ENCODE assay signal across 8 cellular contexts in the genomic region with DNA sequence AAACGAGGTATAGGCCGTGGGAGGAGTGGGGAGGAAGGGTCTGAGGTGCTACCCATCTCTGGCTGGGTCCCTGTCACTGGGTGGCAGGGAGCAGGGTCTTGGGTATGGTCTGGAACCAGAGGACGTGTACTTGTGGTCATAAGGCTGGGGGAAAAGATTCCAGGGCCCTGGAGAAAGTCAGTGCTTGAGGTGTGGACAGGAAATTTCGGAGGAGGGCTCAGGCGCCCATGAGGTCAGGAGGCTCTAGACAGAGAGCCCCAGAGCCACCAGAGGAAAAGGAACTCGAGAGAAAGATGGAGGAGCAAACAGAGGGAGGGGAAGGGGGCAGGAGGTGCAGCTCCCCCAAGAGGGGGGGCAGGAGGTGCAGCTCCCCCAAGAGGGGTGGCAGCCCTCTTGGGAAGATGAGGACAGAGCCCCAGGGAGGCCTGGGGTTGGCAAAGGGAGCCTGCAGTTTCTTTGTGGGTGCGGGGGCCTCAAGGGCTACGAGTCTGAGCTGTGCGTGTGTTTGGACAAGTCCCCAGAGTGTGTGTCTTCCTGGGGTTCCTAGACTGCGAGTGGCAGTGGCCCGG. TPM values are rescaled to one million over a fixed set of nuclear protein-coding genes. Genes with fewer than 3 reads are reported as not detected.
A peak's percentile ranks its signal among the peaks of the same experiment; 100 is the strongest.
DNase-seq lines count a peak whose midpoint lies in the region; ATAC-seq and TF ChIP-seq lines count a peak whose summit lies in the region.

No MANE protein-coding gene starts in this region.

- H3K9me3 ChIP-seq in BLaER1, result no peaks in the 10 kb centered on the region
- no peaks in the 10 kb centered on the region for H3K9me3 ChIP-seq in body of pancreas
- H3K9me3 ChIP-seq in mucosa of descending colon, result no peaks in the 10 kb centered on the region

- H3K27me3 ChIP-seq in BLaER1, result no peaks in the 10 kb centered on the region
- H3K27me3 ChIP-seq in body of pancreas, result no peaks in the 10 kb centered on the region

- WGBS in body of pancreas, 2 donors, result 38 to 53% methylated on average over 7 to 11 of the region's 11 CpGs

- H3K4me1 ChIP-seq in BLaER1, result peaks cover 82% of the 10 kb centered on the region
- peaks cover 17% of the 10 kb centered on the region for H3K4me1 ChIP-seq in body of pancreas
- H3K4me1 ChIP-seq in mucosa of descending colon (ENCODE audit: low read depth), result peaks cover 29% of the 10 kb centered on the region

- peak overlapping the region; percentile 97 for H3K27ac ChIP-seq in BLaER1
- H3K27ac ChIP-seq in body of pancreas, result peak overlapping the region; percentile 39 to 84 (median 72)

- no peak for TF ChIP-seq POLR2A in body of pancreas (IDR thresholded peaks at IDR 0.05)

- peak overlapping the region; percentile 82 for H3K4me2 ChIP-seq in BLaER1

- peaks cover 34% of the 10 kb centered on the region for H4K20me1 ChIP-seq in BLaER1

- peaks cover 41% of the 10 kb centered on the region for H3K36me3 ChIP-seq in BLaER1
- no peaks in the 10 kb centered on the region for H3K36me3 ChIP-seq in body of pancreas (replicated peaks in 1 of 2; ENCODE audit: insufficient read depth in 1 of 2, low read depth in 2 of 2)
- no peaks in the 10 kb centered on the region for H3K36me3 ChIP-seq in mucosa of descending colon (ENCODE audit: low read depth)

- H3K9ac ChIP-seq in BLaER1, result peak overlapping the region; percentile 94

- no peak for TF ChIP-seq CTCF in body of pancreas (IDR thresholded peaks at IDR 0.05)
- TF ChIP-seq CTCF in mucosa of descending colon (IDR thresholded peaks at IDR 0.05), result no peak

- H3K4me3 ChIP-seq in BLaER1 (peak overlapping the region; percentile 88), body of pancreas (peak overlapping the region; percentile 28 to 64), mucosa of descending colon (peak overlapping the region; percentile 64)

- ATAC-seq in HG03066 (IDR thresholded peaks at IDR 0.05; ENCODE audit: low read depth, unreplicated experiment), result peak; percentile 9
- ATAC-seq in body of pancreas, result no peak
- ATAC-seq in mucosa of descending colon, result no peak

- intact Hi-C loops in body of pancreas (cut with DNase I) (loop anchor here (5.0 kb wide), 1 partner anchor 64 kb away; no protein-coding TSS in a partner anchor), mucosa of descending colon (cut with DNase I, micrococcal nuclease) (loop anchor here in 1 of 2 donors (5.0 kb wide), 1 partner anchor 64 kb away; no protein-coding TSS in a partner anchor)

- no peak for DNase-seq in body of pancreas
- DNase-seq in mucosa of descending colon, result no peak
- DNase-seq in AG08395 (ENCODE audit: low spot score), result no peak
- no peak for DNase-seq in stimulated activated CD4-positive, alpha-beta T cell treated with anti-CD3 and anti-CD28 coated beads, Interleukin-2, amount 100 ng/mL, for 24 hours
- DNase-seq in NAMALWA (ENCODE audit: low spot score), result no peak
- DNase-seq in GOT3 (lab: John Stamatoyannopoulos, UW), result no peak

RNA-seq across cellular contexts. Expression of a gene that starts 0.7 kb away (rescaled TPM):
- total RNA-seq in body of pancreas, result 10 to 100 TPM; 10.9 to 23.4 TPM
- total RNA-seq in mucosa of descending colon, result 10 to 100 TPM; 35.0 to 41.4 (median 37.2) TPM

RNA-seq across cellular contexts. Expression of a gene that starts 18.5 kb away (rescaled TPM):
- total RNA-seq in body of pancreas (1 to 10 TPM; 8.2 to 9.6 TPM), mucosa of descending colon (10 to 100 TPM; 13.2 to 14.2 (median 13.5) TPM)

RNA-seq across cellular contexts. Expression of a gene that starts 27.7 kb away (rescaled TPM):
- total RNA-seq in body of pancreas, result 10 to 100 TPM; 55.0 to 56.0 TPM
- 100 to 1,000 TPM in 1 of 3 donors, 10 to 100 TPM in 2; 46.6 to 125 (median 94.5) TPM for total RNA-seq in mucosa of descending colon

RNA-seq across cellular contexts. Expression of a gene that starts 47.1 kb away (rescaled TPM):
- total RNA-seq in body of pancreas, result 10 to 100 TPM; 13.0 to 32.3 TPM
- total RNA-seq in mucosa of descending colon, result 10 to 100 TPM; 16.2 to 22.0 (median 18.4) TPM

RNA-seq across cellular contexts. Expression of a gene that starts 47.2 kb away (rescaled TPM):
- total RNA-seq in body of pancreas (10 to 100 TPM; 27.4 to 35.8 TPM), mucosa of descending colon (10 to 100 TPM; 31.0 to 42.2 (median 41.0) TPM)
